8 cellular contexts compared by ENCODE assay signal in the genomic region with DNA sequence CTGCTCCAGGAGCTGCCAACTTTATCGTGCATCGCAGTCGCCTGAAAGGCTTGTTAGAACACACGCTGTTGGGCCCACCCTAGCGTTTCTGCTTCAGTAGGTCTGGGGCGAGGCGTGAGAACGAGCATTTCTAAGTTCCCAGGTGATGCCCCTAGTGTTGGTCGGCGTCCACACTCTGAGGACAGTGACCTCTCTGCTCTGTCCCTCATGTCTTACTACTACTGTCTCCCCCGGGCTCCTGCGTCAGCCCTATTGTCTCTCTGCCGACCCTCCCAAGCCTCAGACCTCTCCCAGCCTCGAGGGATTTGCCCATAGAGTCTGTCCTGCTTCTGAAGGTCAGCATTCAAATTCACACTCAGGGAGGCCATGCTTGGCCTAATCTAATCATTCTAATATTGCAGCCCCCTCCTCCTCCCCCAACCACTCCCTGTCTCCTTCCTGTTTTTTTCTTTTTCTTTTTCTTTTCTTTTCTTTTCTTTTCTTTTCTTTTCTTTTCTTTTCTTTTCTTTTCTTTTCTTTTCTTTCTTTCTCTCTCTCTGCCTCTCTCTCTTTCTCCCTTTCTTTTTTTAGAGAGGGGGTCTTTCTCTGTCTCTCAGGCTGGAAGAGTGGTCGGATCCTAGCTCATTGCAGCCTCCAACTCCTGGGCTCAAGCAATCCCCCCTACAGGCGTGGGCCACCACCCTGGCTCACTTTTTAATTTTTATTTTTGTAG. TPM values are rescaled to one million over a fixed set of nuclear protein-coding genes. Genes with fewer than 3 reads are reported as not detected.
DNase-seq lines count a peak whose midpoint lies in the region; ATAC-seq and TF ChIP-seq lines count a peak whose summit lies in the region.

No MANE protein-coding gene starts in this region.

- H3K36me3 ChIP-seq in SJCRH30, result no peaks in the 10 kb centered on the region
- H3K36me3 ChIP-seq in endodermal cell (ENCODE audit: control insufficient read depth, insufficient read depth, low read length), result no peaks in the 10 kb centered on the region
- no peaks in the 10 kb centered on the region for H3K36me3 ChIP-seq in mucosa of rectum (ENCODE audit: control insufficient read depth in 2 of 2, insufficient read depth in 2 of 2, low read length in 2 of 2)
- H3K36me3 ChIP-seq in aorta (ENCODE audit: control insufficient read depth in 1 of 2, insufficient read depth in 2 of 2, low read length in 1 of 2), result no peaks in the 10 kb centered on the region

- peak; percentile 59 for TF ChIP-seq CTCF in endodermal cell (conservative IDR thresholded peaks at IDR 0.05)

- H3K4me1 Mint-ChIP-seq in endodermal cell, result peaks cover 15% of the 10 kb centered on the region

- peak; percentile 54 for ATAC-seq in GM21447 (IDR thresholded peaks at IDR 0.05; ENCODE audit: unreplicated experiment)
- peak; percentile 41 for ATAC-seq in aorta (ENCODE audit: low FRiP score)

- H3K4me3 ChIP-seq in SJCRH30 (peak overlapping the region; percentile 87), endodermal cell (ENCODE audit: low read length) (peak overlapping the region; percentile 87), mucosa of rectum (ENCODE audit: low read length in 2 of 2) (peak overlapping the region; percentile 79 to 93), aorta (ENCODE audit: low read length in 2 of 2) (peak overlapping the region; percentile 55 to 94)

- H3K9me3 ChIP-seq in SJCRH30 (replicated peaks) (no peaks in the 10 kb centered on the region), endodermal cell (ENCODE audit: control insufficient read depth, low read length) (no peaks in the 10 kb centered on the region), mucosa of rectum (ENCODE audit: control insufficient read depth in 2 of 2, low read length in 2 of 2) (no peaks in the 10 kb centered on the region), aorta (ENCODE audit: control insufficient read depth, low read length) (no peaks in the 10 kb centered on the region)

- H3K4me1 ChIP-seq in SJCRH30, result 0 out of 2 replicates have a peak, but pooled peaks cover 2% of the 10 kb centered on the region
- no peaks in the 10 kb centered on the region for H3K4me1 ChIP-seq in endodermal cell (ENCODE audit: control insufficient read depth, insufficient read depth, low read length)
- peaks cover 15 to 19% of the 10 kb centered on the region in 2 donors for H3K4me1 ChIP-seq in mucosa of rectum (ENCODE audit: control insufficient read depth in 2 of 2, insufficient read depth in 2 of 2, low read length in 2 of 2)
- no peaks in the 10 kb centered on the region for H3K4me1 ChIP-seq in aorta (ENCODE audit: control insufficient read depth in 1 of 2, insufficient read depth in 2 of 2, low read length in 2 of 2)

- H3K9me3 Mint-ChIP-seq in endodermal cell, result no peaks in the 10 kb centered on the region

- no peaks in the 10 kb centered on the region for H3K27me3 Mint-ChIP-seq in endodermal cell (ENCODE audit: insufficient read depth)

- peak overlapping the region; percentile 91 for H3K27ac Mint-ChIP-seq in endodermal cell

- H3K27me3 ChIP-seq in SJCRH30, result no peaks in the 10 kb centered on the region
- H3K27me3 ChIP-seq in endodermal cell (ENCODE audit: control insufficient read depth, insufficient read depth, low read length, poor library complexity, severe bottlenecking), result no peaks in the 10 kb centered on the region
- H3K27me3 ChIP-seq in mucosa of rectum (ENCODE audit: control insufficient read depth in 2 of 2, insufficient read depth in 2 of 2, low read length in 2 of 2), result no peaks in the 10 kb centered on the region
- peaks cover 0 to 1% of the 10 kb centered on the region in 2 donors for H3K27me3 ChIP-seq in aorta (ENCODE audit: control insufficient read depth in 1 of 2, insufficient read depth in 2 of 2, low read length in 1 of 2)

- H3K27ac ChIP-seq in SJCRH30 (no peak overlapping the region), endodermal cell (ENCODE audit: low read depth, low read length) (peak overlapping the region; percentile 70), mucosa of rectum (ENCODE audit: low read depth in 2 of 2, low read length in 2 of 2) (peak overlapping the region; percentile 91), aorta (ENCODE audit: low read depth in 1 of 2, low read length in 2 of 2) (no peak overlapping the region)

- H3K9ac ChIP-seq in endodermal cell (ENCODE audit: extremely low read depth, low read length, poor library complexity, severe bottlenecking), result peak overlapping the region; percentile 58
- H3K9ac ChIP-seq in mucosa of rectum (ENCODE audit: low read depth in 1 of 2, low read length in 2 of 2), result peak overlapping the region; percentile 76 to 87

- WGBS in endodermal cell (ENCODE audit: insufficient coverage in 1 of 2, insufficient read length in 1 of 2), 2 experiments, result 2 to 11% methylated on average over 7 to 16 of the region's 16 CpGs
- WGBS in aorta, 2 donors, result 12 to 14% methylated on average over 16 of the region's 16 CpGs

- DNase-seq in SIG-M5 treated with dmso at 0.1 percent for 504 hours (lab: John Stamatoyannopoulos, UW; ENCODE audit: unreplicated experiment), result peak; percentile 51
- DNase-seq in SIG-M5 (lab: John Stamatoyannopoulos, UW), result no peak
- DNase-seq in HT1080 (ENCODE audit: low read depth), result peak; percentile 48
- DNase-seq in SJCRH30, result peak; percentile 22 to 56
- peak; percentile 89 for DNase-seq in endodermal cell
- DNase-seq in aorta, result peak in 1 of 2 donors; percentile 56

- H3K4me3 Mint-ChIP-seq in endodermal cell, result peak overlapping the region; percentile 94

- H3K36me3 Mint-ChIP-seq in endodermal cell (ENCODE audit: low read depth), result no peaks in the 10 kb centered on the region

- intact Hi-C loops in aorta (cut with DNase I), result no loop called here

RNA-seq across cellular contexts. Expression of a gene that starts 0.9 kb away (rescaled TPM):
- 11.2 and 14.6 TPM in 2 replicates for total RNA-seq in HT1080 (2014; rRNA removed; shearing (Covaris generic))
- 25.9 and 30.6 TPM in 2 replicates for polyA plus RNA-seq in HT1080 (2015; cell fraction: cytosol; rRNA removed)
- polyA plus RNA-seq in HT1080 (2015; cell fraction: nucleus; rRNA removed), result 18.9 and 19.1 TPM in 2 replicates
- total RNA-seq in SJCRH30 (2014; rRNA removed; shearing (Covaris generic)), result 8.9 and 9.5 TPM in 2 replicates
- total RNA-seq in endodermal cell (10 to 100 TPM; 24.4 to 32.6 TPM), aorta (10 to 100 TPM in 1 of 2 donors, 1 to 10 TPM in 1; 8.2 to 13.5 TPM)
- 26.5 TPM for polyA plus RNA-seq in endodermal cell (2013, experiment 1 of 2)
- polyA plus RNA-seq in endodermal cell (2013, experiment 2 of 2), result 23.6 TPM
- polyA plus RNA-seq in aorta, result 1 to 10 TPM; 3.4 to 6.5 TPM

Comparison
In these comparisons a context has a peak if more than half of its experiments do, and no peak if none do; other contexts are left out.
1. H3K27ac ChIP-seq: peak in endodermal cell (single experiment) and mucosa of rectum (2 of 2); none in SJCRH30 (single experiment) and aorta (0 of 2).
2. Peak in every context shown above with its lines, with median percentiles within 50 percentile points of each other: H3K4me3 ChIP-seq.